In genomic region chr17:57868007-57868774, GRCh38 we compare ENCODE assay signal across 8 cellular contexts. TPM values are rescaled to one million over a fixed set of nuclear protein-coding genes. Genes with fewer than 3 reads are reported as not detected.
A peak's percentile ranks its signal among the peaks of the same experiment; 100 is the strongest.
DNase-seq lines count a peak whose midpoint lies in the region; ATAC-seq and TF ChIP-seq lines count a peak whose summit lies in the region.

No MANE protein-coding gene starts in this region.

- WGBS in psoas muscle, 3 donors, result 15 to 25% (median 21%) methylated on average over 13 to 18 of the region's 18 CpGs

- peak overlapping the region; percentile 79 for H3K27ac ChIP-seq in psoas muscle

- no peaks in the 10 kb centered on the region for H3K9me3 ChIP-seq in psoas muscle

- intact Hi-C loops in activated CD8-positive, alpha-beta T cell treated with anti-CD3 and anti-CD28 coated beads for 36 hours (cut with micrococcal nuclease), result no loop called here
- intact Hi-C loops in Right ventricle myocardium inferior (cut with DNase I) (no loop called here), psoas muscle (cut with DNase I) (no loop called here)

- CTCF ChIA-PET in activated CD8-positive, alpha-beta T cell treated with anti-CD3 and anti-CD28 coated beads for 36 hours (lab: Charles Lee), result interaction anchor here (1.1 to 6.7 kb wide), 2 partner anchors 10 to 25 kb away, joined by 5 to 44 read pairs; no protein-coding TSS in a partner anchor

- no peaks in the 10 kb centered on the region for H3K36me3 Mint-ChIP-seq in T-helper 2 cell treated with Interferon-gamma antibody and Interleukin-4, amounts not matched to agents 5 μg/mL and 100 μg/mL, for 36 hours (ENCODE audit: low read depth)
- no peaks in the 10 kb centered on the region for H3K36me3 Mint-ChIP-seq in activated CD8-positive, alpha-beta T cell treated with anti-CD3 and anti-CD28 coated beads for 36 hours (ENCODE audit: low read depth)

- peaks cover 45% of the 10 kb centered on the region for H3K4me1 ChIP-seq in psoas muscle

- no peak overlapping the region for H3K4me3 Mint-ChIP-seq in T-helper 2 cell treated with Interferon-gamma antibody and Interleukin-4, amounts not matched to agents 5 μg/mL and 100 μg/mL, for 36 hours
- no peak overlapping the region for H3K4me3 Mint-ChIP-seq in activated CD8-positive, alpha-beta T cell treated with anti-CD3 and anti-CD28 coated beads for 36 hours

- no peak overlapping the region for H3K4me3 ChIP-seq in psoas muscle

- TF ChIP-seq CTCF in activated CD8-positive, alpha-beta T cell treated with anti-CD3 and anti-CD28 coated beads for 36 hours (IDR thresholded peaks at IDR 0.05), result peak; percentile 23
- TF ChIP-seq CTCF in psoas muscle (IDR thresholded peaks at IDR 0.05), result peak; percentile 42

- H3K27me3 ChIP-seq in psoas muscle (ENCODE audit: insufficient read depth in 3 of 3, low read length in 2 of 3), result no peaks in the 10 kb centered on the region

- ATAC-seq in GM21737 (IDR thresholded peaks at IDR 0.05; ENCODE audit: unreplicated experiment), result peak; percentile 59
- ATAC-seq in activated CD8-positive, alpha-beta T cell treated with anti-CD3 and anti-CD28 coated beads for 36 hours, result peak; percentile 92
- ATAC-seq in Right ventricle myocardium inferior, result peak; percentile 84
- peak; percentile 83 to 88 (median 86) for ATAC-seq in psoas muscle

- DNase-seq in T-helper 2 cell treated with Interferon-gamma antibody and Interleukin-4, amounts not matched to agents 5 μg/mL and 100 μg/mL, for 36 hours (ENCODE audit: low spot score), result no peak
- DNase-seq in T-helper 2 cell, result no peak
- peak; percentile 63 for DNase-seq in LoVo (ENCODE audit: low spot score)
- peak; percentile 70 for DNase-seq in activated CD8-positive, alpha-beta T cell treated with anti-CD3 and anti-CD28 coated beads for 36 hours
- peak; percentile 89 for DNase-seq in Right ventricle myocardium inferior (ENCODE audit: missing footprints)
- DNase-seq in psoas muscle, result peak; percentile 88 to 93
- DNase-seq in COR-L47 (lab: John Stamatoyannopoulos, UW), result no peak

- H3K27ac Mint-ChIP-seq in T-helper 2 cell treated with Interferon-gamma antibody and Interleukin-4, amounts not matched to agents 5 μg/mL and 100 μg/mL, for 36 hours, result peak overlapping the region; percentile 63
- H3K27ac Mint-ChIP-seq in activated CD8-positive, alpha-beta T cell treated with anti-CD3 and anti-CD28 coated beads for 36 hours, result peak overlapping the region; percentile 73

- peaks cover 14% of the 10 kb centered on the region for H3K27me3 Mint-ChIP-seq in T-helper 2 cell treated with Interferon-gamma antibody and Interleukin-4, amounts not matched to agents 5 μg/mL and 100 μg/mL, for 36 hours (ENCODE audit: low read depth)
- peaks cover 12% of the 10 kb centered on the region for H3K27me3 Mint-ChIP-seq in activated CD8-positive, alpha-beta T cell treated with anti-CD3 and anti-CD28 coated beads for 36 hours

- H3K4me1 Mint-ChIP-seq in T-helper 2 cell treated with Interferon-gamma antibody and Interleukin-4, amounts not matched to agents 5 μg/mL and 100 μg/mL, for 36 hours (ENCODE audit: low read depth), result peaks cover 7% of the 10 kb centered on the region
- H3K4me1 Mint-ChIP-seq in activated CD8-positive, alpha-beta T cell treated with anti-CD3 and anti-CD28 coated beads for 36 hours (ENCODE audit: low read depth), result peaks cover 16% of the 10 kb centered on the region

- H3K36me3 ChIP-seq in psoas muscle (ENCODE audit: insufficient read depth in 1 of 2, low read depth in 1 of 2), result peaks cover 3 to 58% of the 10 kb centered on the region in 2 donors

- POLR2A ChIA-PET in activated CD8-positive, alpha-beta T cell treated with anti-CD3 and anti-CD28 coated beads for 36 hours (lab: Charles Lee), result interaction anchor here (0.9 to 1.5 kb wide), 6 partner anchors 15 to 139 kb away, joined by 3 to 4 read pairs (median 4); partner anchors contain the start of gene SRSF1

- H3K9me3 Mint-ChIP-seq in T-helper 2 cell treated with Interferon-gamma antibody and Interleukin-4, amounts not matched to agents 5 μg/mL and 100 μg/mL, for 36 hours, result no peaks in the 10 kb centered on the region
- no peaks in the 10 kb centered on the region for H3K9me3 Mint-ChIP-seq in activated CD8-positive, alpha-beta T cell treated with anti-CD3 and anti-CD28 coated beads for 36 hours

RNA-seq across cellular contexts. Expression of gene MRPS23, which starts 18.3 kb away (rescaled TPM):
- 10 to 100 TPM; 69.5 to 70.0 TPM for total RNA-seq in activated CD8-positive, alpha-beta T cell treated with anti-CD3 and anti-CD28 coated beads for 36 hours
- total RNA-seq in Right ventricle myocardium inferior (86.7 TPM), psoas muscle (10 to 100 TPM; 27.2 to 58.0 (median 40.4) TPM)
- 10 to 100 TPM; 49.2 to 91.1 (median 76.2) TPM for polyA plus RNA-seq in psoas muscle

Comparison
In these comparisons a context has a peak if more than half of its experiments do, and no peak if none do; other contexts are left out.
1. DNase-seq: peak in LoVo (single experiment), activated CD8-positive, alpha-beta T cell treated with anti-CD3 and anti-CD28 coated beads for 36 hours (single experiment), Right ventricle myocardium inferior (single experiment) and psoas muscle (2 of 2); none in T-helper 2 cell treated with Interferon-gamma antibody and Interleukin-4, amounts not matched to agents 5 μg/mL and 100 μg/mL, for 36 hours (single experiment), T-helper 2 cell (0 of 5) and COR-L47 (single experiment).
2. Peak in every context shown above with its lines, with median percentiles within 50 percentile points of each other: ATAC-seq.